ENCODE assay signal across 1 cellular context in genomic region chr21:15722591-15723324, GRCh38.
TF ChIP-seq lines count a peak whose summit lies in the region.

No MANE protein-coding gene starts in this region.

TF ChIP-seq in WTC11, 78 proteins besides CTCF, POLR2A, EP300 and RAD21 (continued from another document):
- no peak for TF ChIP-seq ZNF317 (CRISPR knock-in tag; IDR thresholded peaks at IDR 0.05; ENCODE audit: borderline replicate concordance, low read depth)
- TF ChIP-seq NFATC4 (CRISPR knock-in tag; IDR thresholded peaks at IDR 0.05), result no peak
- no peak for TF ChIP-seq RORB (CRISPR knock-in tag; IDR thresholded peaks at IDR 0.05)
- no peak for TF ChIP-seq ETV6 (CRISPR knock-in tag; IDR thresholded peaks at IDR 0.05)
